In genomic region chr15:96336643-96337353, GRCh38 we compare ENCODE assay signal across 9 cellular contexts. TPM values are rescaled to one million over a fixed set of nuclear protein-coding genes. Genes with fewer than 3 reads are reported as not detected.
DNase-seq lines count a peak whose midpoint lies in the region; ATAC-seq and TF ChIP-seq lines count a peak whose summit lies in the region.
"Had no signal": no experiment of that assay in that cellular context is flagged by ENCODE, and none has a peak within 500 bp of the region (broad histone marks: within the 10 kb centered on the region; RNA-seq: fewer than 3 reads in every experiment).

No MANE protein-coding gene starts in this region.

- no peak overlapping the region for H3K27ac Mint-ChIP-seq in H9

- intact Hi-C loops in psoas muscle (cut with DNase I) = loop anchor here in 1 of 2 donors (10.0 kb wide), 1 partner anchor 1188 kb away; no protein-coding TSS in a partner anchor

- H3K56ac ChIP-seq in H9 (ENCODE audit: insufficient read length, low read depth, low read length) = no peak overlapping the region

- no peaks in the 10 kb centered on the region for H3K79me2 ChIP-seq in H9 (ENCODE audit: insufficient read depth, low read length)

- no peak overlapping the region for H4K8ac ChIP-seq in H9 (replicated peaks; ENCODE audit: insufficient read length, low read depth, low read length)

- peak in 1 of 4 donors; percentile 12 for ATAC-seq in psoas muscle
- ATAC-seq in GM19351 (IDR thresholded peaks at IDR 0.05; ENCODE audit: unreplicated experiment) = no peak

- no peaks in the 10 kb centered on the region for H4K20me1 ChIP-seq in H9 (ENCODE audit: control insufficient read depth, insufficient read depth, insufficient read length)

- no peaks in the 10 kb centered on the region for H3K79me1 ChIP-seq in H9 (ENCODE audit: insufficient read depth, low read depth, low read length, poor library complexity, severe bottlenecking)

- peak overlapping the region; percentile 96 for H3K4me3 ChIP-seq in fibroblast of the aortic adventitia (ENCODE audit: low read depth, low read length)
- peak overlapping the region; percentile 92 for H3K4me3 ChIP-seq in psoas muscle

- no peak overlapping the region for H4K91ac ChIP-seq in H9 (ENCODE audit: insufficient read length, low read depth, low read length)

- H3K9me3 ChIP-seq in psoas muscle (no peaks in the 10 kb centered on the region), H9 (ENCODE audit: control insufficient read depth, low read depth, low read length) (no peaks in the 10 kb centered on the region)

- no peak overlapping the region for H3T11ph ChIP-seq in H9 (ENCODE audit: low read length)

- H2AK5ac ChIP-seq in H9 (ENCODE audit: insufficient read length, low read length) = no peak overlapping the region

- H3K14ac ChIP-seq in H9 (ENCODE audit: insufficient read depth, low read length) = no peak overlapping the region

- no peak overlapping the region for H2BK15ac ChIP-seq in H9 (ENCODE audit: low read depth, low read length)

- H2BK20ac ChIP-seq in H9 (ENCODE audit: low read depth, low read length, poor library complexity, severe bottlenecking) = no peak overlapping the region

- 3 to 4% (median 4%) methylated on average over 9 of the region's 9 CpGs for WGBS in psoas muscle, 3 donors
- no CpG with 5 or more reads among the region's 9 CpGs for WGBS in H9 (ENCODE audit: extremely low coverage, insufficient read length, low lambda C conversion rate)

- H3K4ac ChIP-seq in H9 (ENCODE audit: low read depth, low read length) = no peak overlapping the region

- H3K36me3 Mint-ChIP-seq in H9 (ENCODE audit: insufficient read depth in 1 of 3, low read depth in 3 of 3) = no peaks in the 10 kb centered on the region

- no peak overlapping the region for H3K9ac ChIP-seq in H9 (ENCODE audit: extremely low read depth, insufficient read length, low read length)

- no peak overlapping the region for H2BK5ac ChIP-seq in H9 (ENCODE audit: insufficient read length, low read length)

- H3K23me2 ChIP-seq in H9 (ENCODE audit: insufficient read length, low read depth, low read length, poor library complexity, severe bottlenecking) = peaks cover 16% of the 10 kb centered on the region

- peaks cover 0 to 13% of the 10 kb centered on the region in 2 donors for H3K36me3 ChIP-seq in psoas muscle (ENCODE audit: insufficient read depth in 1 of 2, low read depth in 1 of 2)

- H2BK120ac ChIP-seq in H9 (ENCODE audit: low read depth, low read length, poor library complexity, severe bottlenecking) = no peak overlapping the region

- H3K27me3 ChIP-seq in psoas muscle (ENCODE audit: insufficient read depth in 3 of 3, low read length in 2 of 3) (no peaks in the 10 kb centered on the region), H9 (ENCODE audit: insufficient read depth, low read length) (peaks cover 62% of the 10 kb centered on the region)

- H3K27me3 Mint-ChIP-seq in H9 (ENCODE audit: low read depth) = peaks cover 90% of the 10 kb centered on the region

- H4K5ac ChIP-seq in H9 (ENCODE audit: insufficient read length, low read depth, low read length) = no peak overlapping the region

- H3K23ac ChIP-seq in H9 (ENCODE audit: insufficient read length, low read depth, low read length) = no peak overlapping the region

- H3K4me1 ChIP-seq in psoas muscle (peaks cover 7% of the 10 kb centered on the region), H9 (ENCODE audit: insufficient read depth, low read length) (peaks cover 11% of the 10 kb centered on the region; the same call in 1 of the 2 replicates)

- H3K18ac ChIP-seq in H9 (ENCODE audit: insufficient read length, low read depth, low read length) = no peak overlapping the region

- H3K4me2 ChIP-seq in H9 (ENCODE audit: insufficient read depth, insufficient read length, low read length) = no peak overlapping the region

- no peak overlapping the region for H2BK12ac ChIP-seq in H9 (ENCODE audit: insufficient read length, low read depth, low read length)

- peaks cover 2 to 4% of the 10 kb centered on the region in 2 experiments; a peak in 3 of 5 replicates for H3K9me3 Mint-ChIP-seq in H9

- peak overlapping the region; percentile 94 for H3K27ac ChIP-seq in psoas muscle
- H3K27ac ChIP-seq in H9 (ENCODE audit: insufficient read length, low read depth, low read length) = no peak overlapping the region

- H3K4me1 Mint-ChIP-seq in H9 = peaks cover 59 to 80% of the 10 kb centered on the region in 2 experiments

- TF ChIP-seq CTCF in fibroblast of the aortic adventitia (IDR thresholded peaks at IDR 0.05; ENCODE audit: insufficient read depth, low read length) (no peak), psoas muscle (IDR thresholded peaks at IDR 0.05) (no peak), H9 (conservative IDR thresholded peaks at IDR 0.05) (no peak)

- H3K4me3 Mint-ChIP-seq in H9 = peak overlapping the region in 1 of 2 experiments; percentile 47; a peak in 3 of 5 replicates
- H3K4me3 Mint-ChIP-seq: central memory CD8-positive, alpha-beta T cell had no signal

- DNase-seq in EH (ENCODE audit: low read depth) = peak; percentile 38
- peak; percentile 22 for DNase-seq in RKO (ENCODE audit: low spot score)
- no peak for DNase-seq in fibroblast of the aortic adventitia (ENCODE audit: low read depth)
- DNase-seq in psoas muscle = no peak
- no peak for DNase-seq in NAMALWA (ENCODE audit: low spot score)
- no peak for DNase-seq in H9
- no peak for DNase-seq in activated naive CD4-positive, alpha-beta T cell treated with Interleukin-2 at 50 U/mL for 16 hours

- no peak overlapping the region for H2AFZ ChIP-seq in H9 (ENCODE audit: low read length)

RNA-seq across cellular contexts. Expression of gene NR2F2, which starts 6.3 kb away (rescaled TPM):
- total RNA-seq in fibroblast of the aortic adventitia (ENCODE audit: low replicate concordance) = 15.5 and 20.2 TPM in 2 replicates
- total RNA-seq in psoas muscle = 10 to 100 TPM; 14.5 to 17.1 (median 15.7) TPM
- 10 to 100 TPM; 10.3 to 20.1 (median 11.3) TPM for polyA plus RNA-seq in psoas muscle
- total RNA-seq in H9 (2021) = 0.24 TPM in 1 of 2 replicates, not detected in the other

Comparison
In these comparisons a context has a peak if more than half of its experiments do, and no peak if none do; other contexts are left out.
1. DNase-seq: peak in EH (single experiment) and RKO (single experiment); none in fibroblast of the aortic adventitia (single experiment), psoas muscle (0 of 2), NAMALWA (single experiment), H9 (single experiment) and activated naive CD4-positive, alpha-beta T cell treated with Interleukin-2 at 50 U/mL for 16 hours (single experiment).
2. RNA of gene NR2F2, which starts 6.3 kb away (total RNA-seq): 15.5 to 20.2 TPM in fibroblast of the aortic adventitia and 14.5 to 17.1 TPM in psoas muscle; 0.24 TPM in H9; every median in the first group is over 10 times any median in the second.